In the genomic region with DNA sequence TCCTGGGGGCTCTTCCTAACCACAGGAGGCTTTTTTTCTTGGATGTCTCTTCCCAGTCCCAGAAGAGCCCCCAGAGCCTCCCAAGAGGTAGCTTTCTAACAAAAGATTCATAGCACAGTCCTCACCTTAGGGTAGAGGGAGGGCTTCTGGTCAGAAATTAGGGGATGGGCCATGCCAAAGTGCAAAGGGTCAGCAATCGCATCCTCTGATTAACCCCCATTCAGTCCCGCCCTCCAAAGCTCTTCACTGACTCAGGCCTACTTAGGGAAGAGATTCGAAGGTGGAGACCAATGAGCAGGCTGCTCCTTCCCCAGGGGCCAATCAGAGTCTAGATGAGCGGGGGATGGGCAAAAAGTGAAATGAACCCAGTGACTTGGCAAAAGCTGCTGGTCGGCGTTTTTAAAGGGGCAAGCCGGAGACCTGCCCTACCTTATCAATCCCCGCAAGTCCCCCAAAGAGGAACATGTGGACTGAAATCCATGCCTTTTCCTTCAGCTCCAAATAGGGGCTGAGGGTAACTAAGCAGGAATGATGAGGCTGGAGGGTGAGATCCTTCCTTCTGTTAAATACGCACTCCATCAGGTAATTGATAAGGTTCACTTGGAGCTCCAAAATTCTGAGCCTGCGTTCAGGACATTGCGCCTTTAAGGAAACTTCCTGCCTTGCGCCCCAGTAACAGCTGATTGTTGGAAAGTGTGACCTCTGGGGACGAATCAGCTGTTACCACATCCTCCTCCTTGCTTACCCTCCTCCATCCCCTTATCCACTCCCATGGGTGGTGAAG, we compare ENCODE assay signal across 8 cellular contexts. TPM values are rescaled to one million over a fixed set of nuclear protein-coding genes. Genes with fewer than 3 reads are reported as not detected.
DNase-seq lines count a peak whose midpoint lies in the region; ATAC-seq and TF ChIP-seq lines count a peak whose summit lies in the region.

No MANE protein-coding gene starts in this region.

- H2AK5ac ChIP-seq in trophoblast cell (ENCODE audit: low read length) = peak overlapping the region; percentile 98

- DNase-seq in GM12864 (ENCODE audit: low read depth) (peak; percentile 99), NCI-H1417 treated with DMSO at 0.1 percent for 48 hours (lab: John Stamatoyannopoulos, UW) (peak; percentile 59), SW480 (ENCODE audit: low spot score) (peak; percentile 99), adrenal gland (peak; percentile 94 to 99 (median 98)), heart left ventricle (peak; percentile 87 to 96 (median 95)), trophoblast cell (peak; percentile 97 to 99), transverse colon (peak; percentile 95)

- H3K4me1 ChIP-seq in adrenal gland (replicated peaks in 1 of 2) = peaks cover 20 to 38% of the 10 kb centered on the region in 2 donors
- peaks cover 9 to 60% (median 43%) of the 10 kb centered on the region in 12 donors for H3K4me1 ChIP-seq in heart left ventricle
- H3K4me1 ChIP-seq in trophoblast cell (ENCODE audit: control insufficient read depth in 1 of 2, insufficient read depth in 2 of 2, low read length in 2 of 2) = peaks cover 16 to 25% of the 10 kb centered on the region in 2 experiments
- peaks cover 21 to 45% (median 35%) of the 10 kb centered on the region in 4 donors for H3K4me1 ChIP-seq in transverse colon

- H3K18ac ChIP-seq in trophoblast cell (ENCODE audit: low read length) = peak overlapping the region; percentile 92

- H3K4ac ChIP-seq in trophoblast cell (ENCODE audit: low read depth, low read length) = peak overlapping the region; percentile 92

- ATAC-seq in HG02678 (IDR thresholded peaks at IDR 0.05; ENCODE audit: unreplicated experiment) (peak; percentile 35), heart left ventricle (peak; percentile 64 to 73 (median 69))

- WGBS in adrenal gland, 4 donors = 0 to 1% (median 0%) methylated on average over 11 to 13 of the region's 13 CpGs
- 0 to 3% (median 0%) methylated on average over 13 of the region's 13 CpGs for WGBS in heart left ventricle, 4 donors
- WGBS in trophoblast cell (ENCODE audit: extremely low coverage, insufficient coverage, insufficient read length) = no CpG with 5 or more reads among the region's 13 CpGs
- 0 to 1% methylated on average over 9 to 13 of the region's 13 CpGs for WGBS in transverse colon (ENCODE audit: low coverage in 1 of 2), 2 donors

- peak overlapping the region; percentile 96 for H3K9ac ChIP-seq in trophoblast cell (ENCODE audit: low read length)

- H4K12ac ChIP-seq in trophoblast cell (ENCODE audit: low read depth, low read length) = peak overlapping the region; percentile 97

- H3K4me2 ChIP-seq in trophoblast cell (ENCODE audit: low read length) = peak overlapping the region; percentile 75

- H3K27ac ChIP-seq in adrenal gland (peak overlapping the region; percentile 92 to 100 (median 99)), heart left ventricle (peak overlapping the region; percentile 96 to 100 (median 100)), trophoblast cell (ENCODE audit: low read depth, low read length) (peak overlapping the region; percentile 100), transverse colon (peak overlapping the region; percentile 99 to 100 (median 100))

- TF ChIP-seq EP300 in transverse colon (IDR thresholded peaks at IDR 0.05; ENCODE audit: low read depth) = no peak

- H3K4me3 ChIP-seq in GM12864 (ENCODE audit: low read depth, low read length) (peak overlapping the region; percentile 88), adrenal gland (peak overlapping the region in 3 of 4 donors; percentile 71 to 86 (median 76)), heart left ventricle (peak overlapping the region; percentile 58 to 96 (median 86)), trophoblast cell (ENCODE audit: low read depth, low read length) (peak overlapping the region; percentile 80), transverse colon (peak overlapping the region; percentile 45 to 82 (median 64))

- intact Hi-C loops in adrenal gland (cut with DNase I) (no loop called here), heart left ventricle (cut with DNase I) (loop anchor here in 4 of 10 donors (2.0 to 10.0 kb wide), 7 partner anchors 32 to 678 kb away; partner anchors contain the start of genes OVCA2 (in 1 of the 4), PRPF8 (in 1 of the 4) and RTN4RL1 (in 1 of the 4)), transverse colon (cut with DNase I; ENCODE audit: low total_unique reads) (loop anchor here (5.0 to 10.0 kb wide), 2 partner anchors 62 to 65 kb away; no protein-coding TSS in a partner anchor)

- peak overlapping the region; percentile 100 for H4K91ac ChIP-seq in trophoblast cell (ENCODE audit: low read depth, low read length)

- H3K23ac ChIP-seq in trophoblast cell (ENCODE audit: low read length) = no peak overlapping the region

- peaks cover 29% of the 10 kb centered on the region for H3K79me2 ChIP-seq in trophoblast cell (ENCODE audit: control insufficient read depth, insufficient read depth, low read length, poor library complexity)

- H2BK5ac ChIP-seq in trophoblast cell (ENCODE audit: low read depth, low read length, poor library complexity) = peak overlapping the region; percentile 100

- peaks cover 0 to 20% of the 10 kb centered on the region in 2 donors for H3K36me3 ChIP-seq in adrenal gland (replicated peaks in 1 of 2)
- peaks cover 0 to 22% (median 20%) of the 10 kb centered on the region in 9 donors for H3K36me3 ChIP-seq in heart left ventricle
- H3K36me3 ChIP-seq in trophoblast cell (ENCODE audit: control insufficient read depth in 1 of 2, insufficient read depth in 2 of 2, low read length in 2 of 2) = peaks cover 22 to 26% of the 10 kb centered on the region in 2 experiments
- H3K36me3 ChIP-seq in transverse colon = peaks cover 0 to 7% (median 2%) of the 10 kb centered on the region in 4 donors

- H3K27me3 ChIP-seq in adrenal gland (no peaks in the 10 kb centered on the region), heart left ventricle (no peaks in the 10 kb centered on the region), trophoblast cell (ENCODE audit: insufficient read depth, low read length) (no peaks in the 10 kb centered on the region), transverse colon (no peaks in the 10 kb centered on the region)

- TF ChIP-seq CTCF in GM12864 (IDR thresholded peaks at IDR 0.05; ENCODE audit: low read depth, low read length, missing control alignments) = no peak
- TF ChIP-seq CTCF in adrenal gland (IDR thresholded peaks at IDR 0.05) = peak in 2 of 6 experiments; percentile 3 to 9
- TF ChIP-seq CTCF in heart left ventricle (IDR thresholded peaks at IDR 0.05) = no peak
- no peak for TF ChIP-seq CTCF in transverse colon (IDR thresholded peaks at IDR 0.05)

- in situ Hi-C loops in transverse colon (cut with MboI; ENCODE audit: low pct_ligation_motif_present in 1 of 4, low pct_unique_long_range_greater_than_20kb in 1 of 4, low sequenced_read_pairs in 3 of 4) = loop anchor here in 2 of 4 donors (25.0 kb wide), 2 partner anchors 95 to 320 kb away; partner anchors contain the start of genes DPH1 (in 1 of the 2), OVCA2 (in 1 of the 2) and RTN4RL1 (in 1 of the 2)

- peak overlapping the region; percentile 98 for H4K8ac ChIP-seq in trophoblast cell (ENCODE audit: low read depth, low read length)

- H3K79me1 ChIP-seq in trophoblast cell (ENCODE audit: low read length) = peaks cover 34% of the 10 kb centered on the region

- TF ChIP-seq POLR2A in adrenal gland (IDR thresholded peaks at IDR 0.05) = peak; percentile 35 to 81
- TF ChIP-seq POLR2A in heart left ventricle (IDR thresholded peaks at IDR 0.05) = peak; percentile 37 to 45
- peak; percentile 66 for TF ChIP-seq POLR2A in transverse colon (IDR thresholded peaks at IDR 0.05)

- peak overlapping the region; percentile 62 for H2BK12ac ChIP-seq in trophoblast cell (ENCODE audit: low read length)

- H3K9me3 ChIP-seq in adrenal gland (replicated peaks in 1 of 3) = no peaks in the 10 kb centered on the region
- no peaks in the 10 kb centered on the region for H3K9me3 ChIP-seq in heart left ventricle
- no peaks in the 10 kb centered on the region for H3K9me3 ChIP-seq in trophoblast cell (ENCODE audit: insufficient read depth, low read depth, low read length)
- H3K9me3 ChIP-seq in transverse colon = no peaks in the 10 kb centered on the region

- H2BK120ac ChIP-seq in trophoblast cell (ENCODE audit: insufficient read depth, low read length, poor library complexity) = peak overlapping the region; percentile 99

- H2AFZ ChIP-seq in trophoblast cell (ENCODE audit: insufficient read depth, low read length, poor library complexity) = peak overlapping the region; percentile 89

- H3K14ac ChIP-seq in trophoblast cell (ENCODE audit: low read length) = peak overlapping the region; percentile 98

RNA-seq across cellular contexts. Expression of gene TLCD2, which starts 6.9 kb away (rescaled TPM):
- total RNA-seq in adrenal gland = 10 to 100 TPM in 5 of 8 donors, 1 to 10 TPM in 3; 6.8 to 48.7 (median 11.4) TPM
- polyA plus RNA-seq in adrenal gland = 10 to 100 TPM in 1 of 3 donors, 1 to 10 TPM in 2; 4.3 to 58.8 (median 7.2) TPM
- 1 to 10 TPM; 1.5 to 6.1 (median 2.3) TPM for total RNA-seq in heart left ventricle
- 1 to 10 TPM; 1.5 to 3.3 TPM for polyA plus RNA-seq in heart left ventricle
- 2.0 and 2.1 TPM in 2 replicates for polyA plus RNA-seq in trophoblast cell (2013)
- total RNA-seq in transverse colon = 10 to 100 TPM; 21.6 to 48.6 (median 31.5) TPM

RNA-seq across cellular contexts. Expression of gene WDR81, which starts 7.4 kb away (rescaled TPM):
- total RNA-seq in adrenal gland = 10 to 100 TPM; 28.0 to 88.8 (median 44.6) TPM
- polyA plus RNA-seq in adrenal gland = 10 to 100 TPM in 2 of 3 donors, 1 to 10 TPM in 1; 4.9 to 52.3 (median 20.2) TPM
- 10 to 100 TPM in 4 of 9 donors, 1 to 10 TPM in 5; 7.2 to 29.0 (median 9.3) TPM for total RNA-seq in heart left ventricle
- polyA plus RNA-seq in heart left ventricle = 10 to 100 TPM in 1 of 2 donors, 1 to 10 TPM in 1; 9.1 to 12.5 TPM
- polyA plus RNA-seq in trophoblast cell (2013) = 5.0 and 5.2 TPM in 2 replicates
- 10 to 100 TPM; 26.1 to 73.7 (median 35.7) TPM for total RNA-seq in transverse colon

RNA-seq across cellular contexts. Expression of gene SERPINF2, which starts 25.6 kb away (rescaled TPM):
- total RNA-seq in adrenal gland (1 to 10 TPM; 1.3 to 3.7 (median 2.4) TPM), heart left ventricle (1 to 10 TPM in 2 of 9 donors, under 1 TPM in 6, not detected in 1; 0.25 to 1.8 (median 0.77) TPM), transverse colon (10 to 100 TPM in 1 of 4 donors, 1 to 10 TPM in 2, not detected in 1; 3.2 to 10.5 (median 3.4) TPM)
- polyA plus RNA-seq in adrenal gland (1 to 10 TPM in 2 of 3 donors, under 1 TPM in 1; 0.59 to 6.4 (median 5.2) TPM), heart left ventricle (1 to 10 TPM in 1 of 2 donors, under 1 TPM in 1; 0.65 to 1.4 TPM)
- polyA plus RNA-seq in trophoblast cell (2013) = 0.06 and 0.08 TPM in 2 replicates

RNA-seq across cellular contexts. Expression of gene PRPF8, which starts 32.4 kb away (rescaled TPM):
- total RNA-seq in adrenal gland (100 to 1,000 TPM; 179 to 748 (median 254) TPM), heart left ventricle (100 to 1,000 TPM; 119 to 195 (median 174) TPM), transverse colon (100 to 1,000 TPM; 155 to 410 (median 169) TPM)
- polyA plus RNA-seq in adrenal gland (100 to 1,000 TPM; 107 to 439 (median 155) TPM), heart left ventricle (10 to 100 TPM; 70.1 to 98.1 TPM)
- 142 and 147 TPM in 2 replicates for polyA plus RNA-seq in trophoblast cell (2013)

RNA-seq across cellular contexts. Expression of gene SERPINF1, which starts 44.8 kb away (rescaled TPM):
- total RNA-seq in adrenal gland (100 to 1,000 TPM in 5 of 8 donors, 10 to 100 TPM in 3; 72.8 to 290 (median 120) TPM), heart left ventricle (100 to 1,000 TPM in 5 of 9 donors, 10 to 100 TPM in 4; 67.5 to 460 (median 103) TPM), transverse colon (100 to 1,000 TPM in 3 of 4 donors, 10 to 100 TPM in 1; 88.3 to 340 (median 114) TPM)
- polyA plus RNA-seq in adrenal gland (100 to 1,000 TPM in 2 of 3 donors, 10 to 100 TPM in 1; 70.4 to 310 (median 121) TPM), heart left ventricle (100 to 1,000 TPM; 101 to 125 TPM)
- polyA plus RNA-seq in trophoblast cell (2013) = 2.2 and 2.3 TPM in 2 replicates

Comparison
In these comparisons a context has a peak if more than half of its experiments do, and no peak if none do; other contexts are left out.
1. Peak in every context shown above with its lines: DNase-seq, ATAC-seq, H3K4me3 ChIP-seq and H3K27ac ChIP-seq.